28 cellular contexts compared by ENCODE assay signal in genomic region chr3:110878692-110879091, GRCh38.
"Had no signal": no experiment of that assay in that cellular context is flagged by ENCODE, and none has a peak within 500 bp of the region (broad histone marks: within the 10 kb centered on the region; RNA-seq: fewer than 3 reads in every experiment).

No MANE protein-coding gene starts in this region.

- H3K36me3 ChIP-seq: neutrophil, pancreas, prostate gland, stomach, suprapubic skin, tibial artery, transverse colon, upper lobe of right lung, uterus had no signal

- H3K27me3 Mint-ChIP-seq: naive B cell; natural killer cell treated with Interleukin-12 subunit alpha and Interleukin-12 subunit beta and Interleukin-15 and Interleukin-18, amount 100 ng/mL, for 72 hours; stimulated activated naive B cell treated with anti-CD40 and anti-IgM and Interleukin-4, amounts not matched to agents 10 μg/mL and 1 μg/mL and 100 μg/mL, for 72 hours; type B pancreatic cell had no signal

- H3K4me1 Mint-ChIP-seq: naive B cell; naive thymus-derived CD8-positive, alpha-beta T cell; nephron progenitor cell; neural crest cell; stimulated activated effector memory CD8-positive, alpha-beta T cell treated with anti-CD3 and anti-CD28 coated beads, Interleukin-12 subunit alpha, Interleukin-12 subunit beta, amount 100 ng/mL, for 72 hours; stimulated activated naive B cell treated with anti-CD40 and anti-IgM and Interleukin-4, amounts not matched to agents 10 μg/mL and 1 μg/mL and 100 μg/mL, for 72 hours had no signal

- H3K27ac Mint-ChIP-seq: naive B cell; naive thymus-derived CD8-positive, alpha-beta T cell; natural killer cell treated with Interleukin-12 subunit alpha and Interleukin-12 subunit beta and Interleukin-15 and Interleukin-18, amount 100 ng/mL, for 72 hours; nephron progenitor cell; stimulated activated effector memory CD8-positive, alpha-beta T cell treated with anti-CD3 and anti-CD28 coated beads, Interleukin-12 subunit alpha, Interleukin-12 subunit beta, amount 100 ng/mL, for 72 hours; stimulated activated naive B cell treated with anti-CD40 and anti-IgM and Interleukin-4, amounts not matched to agents 10 μg/mL and 1 μg/mL and 100 μg/mL, for 72 hours; stimulated activated naive CD8-positive, alpha-beta T cell treated with anti-CD3 and anti-CD28 coated beads, Interleukin-15, Interleukin-2, amounts not matched to agents 100 ng/mL and 50 ng/mL, for 24 hours; type B pancreatic cell had no signal

- ATAC-seq: naive thymus-derived CD8-positive, alpha-beta T cell; natural killer cell treated with Interleukin-12 subunit alpha and Interleukin-12 subunit beta and Interleukin-15 and Interleukin-18, amount 100 ng/mL, for 72 hours; pancreas; right cardiac atrium; sciatic nerve; stimulated activated effector memory CD8-positive, alpha-beta T cell treated with anti-CD3 and anti-CD28 coated beads, Interleukin-12 subunit alpha, Interleukin-12 subunit beta, amount 100 ng/mL, for 72 hours; stimulated activated naive B cell treated with anti-CD40 and anti-IgM and Interleukin-4, amounts not matched to agents 10 μg/mL and 1 μg/mL and 100 μg/mL, for 72 hours; upper lobe of right lung had no signal

- DNase-seq: naive B cell; naive thymus-derived CD8-positive, alpha-beta T cell; nephron progenitor cell; nucleus accumbens; pancreas; right cardiac atrium; stimulated activated CD4-positive, alpha-beta T cell treated with anti-CD3 and anti-CD28 coated beads, Interleukin-15, amount 100 ng/mL, for 24 hours; stimulated activated CD4-positive, alpha-beta T cell treated with anti-CD3 and anti-CD28 coated beads, Interleukin-2, amount 100 ng/mL, for 24 hours; stimulated activated CD4-positive, alpha-beta T cell treated with anti-CD3 and anti-CD28 coated beads, Interleukin-2, amount 100 ng/mL, for 48 hours; stimulated activated CD4-positive, alpha-beta T cell treated with anti-CD3 and anti-CD28 coated beads, Interleukin-4, amount 100 ng/mL, for 24 hours; stimulated activated naive B cell treated with anti-CD40 and anti-IgM and Interleukin-4, amounts not matched to agents 10 μg/mL and 1 μg/mL and 100 μg/mL, for 72 hours; stimulated activated naive CD4-positive, alpha-beta T cell treated with Interleukin-2 at 50 U/mL for 16 hours; stomach; testis; tibial artery; transverse colon; upper lobe of right lung; uterus had no signal

- H3K4me3 Mint-ChIP-seq: naive B cell; naive thymus-derived CD8-positive, alpha-beta T cell; natural killer cell treated with Interleukin-12 subunit alpha and Interleukin-12 subunit beta and Interleukin-15 and Interleukin-18, amount 100 ng/mL, for 72 hours; nephron progenitor cell; neural crest cell; stimulated activated effector memory CD8-positive, alpha-beta T cell treated with anti-CD3 and anti-CD28 coated beads, Interleukin-12 subunit alpha, Interleukin-12 subunit beta, amount 100 ng/mL, for 72 hours; stimulated activated naive B cell treated with anti-CD40 and anti-IgM and Interleukin-4, amounts not matched to agents 10 μg/mL and 1 μg/mL and 100 μg/mL, for 72 hours; stimulated activated naive CD8-positive, alpha-beta T cell treated with anti-CD3 and anti-CD28 coated beads, Interleukin-15, Interleukin-2, amounts not matched to agents 100 ng/mL and 50 ng/mL, for 24 hours; type B pancreatic cell had no signal

- H3K27me3 ChIP-seq: neutrophil, pancreas, stomach, suprapubic skin, testis, tibial artery, transverse colon, upper lobe of right lung, uterus had no signal

- H3K36me3 Mint-ChIP-seq: naive B cell; stimulated activated effector memory CD8-positive, alpha-beta T cell treated with anti-CD3 and anti-CD28 coated beads, Interleukin-12 subunit alpha, Interleukin-12 subunit beta, amount 100 ng/mL, for 72 hours; stimulated activated naive B cell treated with anti-CD40 and anti-IgM and Interleukin-4, amounts not matched to agents 10 μg/mL and 1 μg/mL and 100 μg/mL, for 72 hours; type B pancreatic cell had no signal

- H3K27ac ChIP-seq: neutrophil, pancreas, prostate gland, skin epidermis, stomach, suprapubic skin, testis, tibial artery, transverse colon, upper lobe of right lung, uterus had no signal

- FAIRE-seq: pancreas had no signal

- H3K9me3 ChIP-seq: neutrophil, pancreas, prostate gland, testis, tibial artery, transverse colon, upper lobe of right lung, uterus had no signal

- H3K4me3 ChIP-seq: pancreas, prostate gland, skin epidermis, stomach, suprapubic skin, testis, tibial artery, transverse colon, upper lobe of right lung, uterus had no signal

- H3K4me1 ChIP-seq: prostate gland, suprapubic skin, testis, transverse colon, upper lobe of right lung, uterus had no signal
